13 cellular contexts compared by ENCODE assay signal in the genomic region with DNA sequence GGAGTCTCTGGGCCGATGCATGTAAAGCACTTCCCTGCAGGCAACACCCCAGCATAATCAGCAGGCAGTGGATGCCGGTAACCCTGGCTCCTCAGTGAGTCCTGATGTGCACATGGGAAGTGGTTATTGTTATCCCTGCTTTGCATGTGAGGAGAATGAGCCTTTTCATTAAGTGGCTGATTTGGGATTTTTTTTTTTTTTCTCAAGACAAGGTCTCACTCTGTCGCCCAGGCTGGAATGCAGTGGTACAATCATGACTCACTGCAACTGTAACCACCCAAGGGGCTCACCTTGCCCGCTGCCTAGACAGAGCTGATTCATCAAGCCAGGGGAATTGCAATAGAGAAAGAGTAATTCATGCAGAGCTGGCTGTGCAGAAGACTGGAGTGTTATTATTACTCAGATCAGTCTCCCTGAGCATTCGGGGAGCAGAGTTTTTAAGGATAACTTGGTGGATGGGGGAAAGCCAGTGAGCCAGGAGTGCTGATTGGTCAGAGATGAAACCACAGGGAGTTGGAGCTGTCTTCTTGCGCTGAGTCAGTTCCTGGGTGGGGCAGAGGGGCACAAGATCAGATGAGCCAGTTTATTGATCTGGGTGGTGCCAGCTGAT.
DNase-seq lines count a peak whose midpoint lies in the region; ATAC-seq and TF ChIP-seq lines count a peak whose summit lies in the region.
"Had no signal": no experiment of that assay in that cellular context is flagged by ENCODE, and none has a peak within 500 bp of the region (broad histone marks: within the 10 kb centered on the region; RNA-seq: fewer than 3 reads in every experiment).

No MANE protein-coding gene starts in this region.

- H2BK12ac ChIP-seq in H9 (ENCODE audit: insufficient read length, low read depth, low read length): no peak overlapping the region

- H2AK5ac ChIP-seq in H9 (ENCODE audit: insufficient read length, low read length): no peak overlapping the region

- H3K9ac ChIP-seq in H9 (ENCODE audit: extremely low read depth, insufficient read length, low read length): no peak overlapping the region

- no peaks in the 10 kb centered on the region for H3K27me3 ChIP-seq in H9 (ENCODE audit: insufficient read depth, low read length)
- H3K27me3 ChIP-seq: heart left ventricle, ovary had no signal

- H3K56ac ChIP-seq in H9 (ENCODE audit: insufficient read length, low read depth, low read length): no peak overlapping the region

- no peak overlapping the region for H2BK20ac ChIP-seq in H9 (ENCODE audit: low read depth, low read length, poor library complexity, severe bottlenecking)

- WGBS in H9 (ENCODE audit: extremely low coverage, insufficient read length, low lambda C conversion rate): no CpG with 5 or more reads among the region's 6 CpGs

- H3K4me3 Mint-ChIP-seq in H9: no peak overlapping the region
- H3K4me3 Mint-ChIP-seq: IgD-negative memory B cell; stimulated activated naive B cell treated with anti-CD40 and anti-IgM and Interleukin-4, amounts not matched to agents 10 μg/mL and 1 μg/mL and 100 μg/mL, for 72 hours had no signal

- no peak overlapping the region for H3K4me3 ChIP-seq in astrocyte of the cerebellum (ENCODE audit: low read depth, low read length)
- H3K4me3 ChIP-seq: heart left ventricle, ovary, SK-N-MC had no signal

- H3K27ac Mint-ChIP-seq in H9: peak overlapping the region in 1 of 3 experiments; percentile 26; a peak in 1 of 7 replicates
- H3K27ac Mint-ChIP-seq: IgD-negative memory B cell; stimulated activated naive B cell treated with anti-CD40 and anti-IgM and Interleukin-4, amounts not matched to agents 10 μg/mL and 1 μg/mL and 100 μg/mL, for 72 hours had no signal

- H3K79me2 ChIP-seq in H9 (ENCODE audit: insufficient read depth, low read length): no peaks in the 10 kb centered on the region

- no peak overlapping the region for H3K14ac ChIP-seq in H9 (ENCODE audit: insufficient read depth, low read length)

- no peak overlapping the region for H3K18ac ChIP-seq in H9 (ENCODE audit: insufficient read length, low read depth, low read length)

- DNase-seq in AG20443 (ENCODE audit: low spot score): peak; percentile 72
- peak; percentile 38 for DNase-seq in astrocyte of the cerebellum (ENCODE audit: low read depth)
- DNase-seq in kidney tubule cell (ENCODE audit: low spot score): peak; percentile 99
- DNase-seq in H9: no peak
- no peak for DNase-seq in NOMO-1 treated with DMSO at 0.1 percent for 48 hours (lab: John Stamatoyannopoulos, UW; ENCODE audit: unreplicated experiment)
- DNase-seq: heart left ventricle; ovary; stimulated activated naive B cell treated with anti-CD40 and anti-IgM and Interleukin-4, amounts not matched to agents 10 μg/mL and 1 μg/mL and 100 μg/mL, for 72 hours had no signal

- no peaks in the 10 kb centered on the region for H3K9me3 Mint-ChIP-seq in H9
- H3K9me3 Mint-ChIP-seq: stimulated activated naive B cell treated with anti-CD40 and anti-IgM and Interleukin-4, amounts not matched to agents 10 μg/mL and 1 μg/mL and 100 μg/mL, for 72 hours had no signal

- TF ChIP-seq RAD21 in Ishikawa (IDR thresholded peaks at IDR 0.05; ENCODE audit: low read depth): peak; percentile 29; the same call in 1 of the 2 replicates

- no peaks in the 10 kb centered on the region; the same call in 1 of the 2 replicates for H3K4me1 ChIP-seq in H9 (ENCODE audit: insufficient read depth, low read length)
- H3K4me1 ChIP-seq: heart left ventricle had no signal

- H2AFZ ChIP-seq in H9 (ENCODE audit: low read length): no peak overlapping the region

- H4K20me1 ChIP-seq in H9 (ENCODE audit: control insufficient read depth, insufficient read depth, insufficient read length): no peaks in the 10 kb centered on the region

- no peak overlapping the region for H3K4ac ChIP-seq in H9 (ENCODE audit: low read depth, low read length)

- no peak overlapping the region for H4K5ac ChIP-seq in H9 (ENCODE audit: insufficient read length, low read depth, low read length)

- no peaks in the 10 kb centered on the region for H3K79me1 ChIP-seq in H9 (ENCODE audit: insufficient read depth, low read depth, low read length, poor library complexity, severe bottlenecking)

- no peak overlapping the region for H3K4me2 ChIP-seq in H9 (ENCODE audit: insufficient read depth, insufficient read length, low read length)

- H3K27me3 Mint-ChIP-seq in H9 (ENCODE audit: low read depth): no peaks in the 10 kb centered on the region
- H3K27me3 Mint-ChIP-seq: IgD-negative memory B cell; stimulated activated naive B cell treated with anti-CD40 and anti-IgM and Interleukin-4, amounts not matched to agents 10 μg/mL and 1 μg/mL and 100 μg/mL, for 72 hours had no signal

- no peak overlapping the region for H3T11ph ChIP-seq in H9 (ENCODE audit: low read length)

- no peak overlapping the region for H2BK15ac ChIP-seq in H9 (ENCODE audit: low read depth, low read length)

- H4K8ac ChIP-seq in H9 (replicated peaks; ENCODE audit: insufficient read length, low read depth, low read length): no peak overlapping the region

- peak; percentile 73 for TF ChIP-seq EP300 in Ishikawa (IDR thresholded peaks at IDR 0.05; ENCODE audit: borderline replicate concordance)

- no peaks in the 10 kb centered on the region for H3K36me3 Mint-ChIP-seq in H9 (ENCODE audit: insufficient read depth in 1 of 3, low read depth in 3 of 3)
- H3K36me3 Mint-ChIP-seq: IgD-negative memory B cell; stimulated activated naive B cell treated with anti-CD40 and anti-IgM and Interleukin-4, amounts not matched to agents 10 μg/mL and 1 μg/mL and 100 μg/mL, for 72 hours had no signal

- H3K23ac ChIP-seq in H9 (ENCODE audit: insufficient read length, low read depth, low read length): no peak overlapping the region

- TF ChIP-seq CTCF in astrocyte of the cerebellum (IDR thresholded peaks at IDR 0.05; ENCODE audit: low read depth, low read length, missing control alignments) (no peak), H9 (conservative IDR thresholded peaks at IDR 0.05) (no peak)

- no peak overlapping the region for H2BK120ac ChIP-seq in H9 (ENCODE audit: low read depth, low read length, poor library complexity, severe bottlenecking)

- in situ Hi-C loops in astrocyte of the cerebellum (cut with HindIII; ENCODE audit: low sequenced_read_pairs): no loop called here

- H3K4me1 Mint-ChIP-seq in H9: peaks cover 15 to 19% of the 10 kb centered on the region in 2 experiments
- H3K4me1 Mint-ChIP-seq: IgD-negative memory B cell; stimulated activated naive B cell treated with anti-CD40 and anti-IgM and Interleukin-4, amounts not matched to agents 10 μg/mL and 1 μg/mL and 100 μg/mL, for 72 hours had no signal

- H3K27ac ChIP-seq in H9 (ENCODE audit: insufficient read length, low read depth, low read length): no peak overlapping the region
- H3K27ac ChIP-seq: heart left ventricle, ovary, SK-N-MC had no signal

- no peak for ATAC-seq in HG02642 (IDR thresholded peaks at IDR 0.05; ENCODE audit: poor library complexity, unreplicated experiment)
- no peak for ATAC-seq in HG02884 (IDR thresholded peaks at IDR 0.05; ENCODE audit: unreplicated experiment)
- ATAC-seq: heart left ventricle; stimulated activated naive B cell treated with anti-CD40 and anti-IgM and Interleukin-4, amounts not matched to agents 10 μg/mL and 1 μg/mL and 100 μg/mL, for 72 hours had no signal

- H4K91ac ChIP-seq in H9 (ENCODE audit: insufficient read length, low read depth, low read length): no peak overlapping the region

- H3K9me3 ChIP-seq in H9 (ENCODE audit: control insufficient read depth, low read depth, low read length): no peaks in the 10 kb centered on the region
- H3K9me3 ChIP-seq: heart left ventricle, ovary had no signal

- H3K23me2 ChIP-seq in H9 (ENCODE audit: insufficient read length, low read depth, low read length, poor library complexity, severe bottlenecking): no peaks in the 10 kb centered on the region

- no peak overlapping the region for H2BK5ac ChIP-seq in H9 (ENCODE audit: insufficient read length, low read length)

TF ChIP-seq in Ishikawa, 13 proteins besides CTCF, POLR2A, EP300 and RAD21:
- TF ChIP-seq CREB1 (IDR thresholded peaks at IDR 0.05; ENCODE audit: low read depth) (no peak), TEAD4 (IDR thresholded peaks at IDR 0.05) (peak; percentile 85), FOXM1 (IDR thresholded peaks at IDR 0.05; ENCODE audit: borderline replicate concordance, low read depth) (no peak), ZBTB7A (IDR thresholded peaks at IDR 0.05; ENCODE audit: low read depth) (no peak), NFIC (IDR thresholded peaks at IDR 0.05) (no peak; the same call in 1 of the 2 replicates), TCF12 (IDR thresholded peaks at IDR 0.05; ENCODE audit: low read depth) (peak; percentile 75)
- TF ChIP-seq, protein P1, sequence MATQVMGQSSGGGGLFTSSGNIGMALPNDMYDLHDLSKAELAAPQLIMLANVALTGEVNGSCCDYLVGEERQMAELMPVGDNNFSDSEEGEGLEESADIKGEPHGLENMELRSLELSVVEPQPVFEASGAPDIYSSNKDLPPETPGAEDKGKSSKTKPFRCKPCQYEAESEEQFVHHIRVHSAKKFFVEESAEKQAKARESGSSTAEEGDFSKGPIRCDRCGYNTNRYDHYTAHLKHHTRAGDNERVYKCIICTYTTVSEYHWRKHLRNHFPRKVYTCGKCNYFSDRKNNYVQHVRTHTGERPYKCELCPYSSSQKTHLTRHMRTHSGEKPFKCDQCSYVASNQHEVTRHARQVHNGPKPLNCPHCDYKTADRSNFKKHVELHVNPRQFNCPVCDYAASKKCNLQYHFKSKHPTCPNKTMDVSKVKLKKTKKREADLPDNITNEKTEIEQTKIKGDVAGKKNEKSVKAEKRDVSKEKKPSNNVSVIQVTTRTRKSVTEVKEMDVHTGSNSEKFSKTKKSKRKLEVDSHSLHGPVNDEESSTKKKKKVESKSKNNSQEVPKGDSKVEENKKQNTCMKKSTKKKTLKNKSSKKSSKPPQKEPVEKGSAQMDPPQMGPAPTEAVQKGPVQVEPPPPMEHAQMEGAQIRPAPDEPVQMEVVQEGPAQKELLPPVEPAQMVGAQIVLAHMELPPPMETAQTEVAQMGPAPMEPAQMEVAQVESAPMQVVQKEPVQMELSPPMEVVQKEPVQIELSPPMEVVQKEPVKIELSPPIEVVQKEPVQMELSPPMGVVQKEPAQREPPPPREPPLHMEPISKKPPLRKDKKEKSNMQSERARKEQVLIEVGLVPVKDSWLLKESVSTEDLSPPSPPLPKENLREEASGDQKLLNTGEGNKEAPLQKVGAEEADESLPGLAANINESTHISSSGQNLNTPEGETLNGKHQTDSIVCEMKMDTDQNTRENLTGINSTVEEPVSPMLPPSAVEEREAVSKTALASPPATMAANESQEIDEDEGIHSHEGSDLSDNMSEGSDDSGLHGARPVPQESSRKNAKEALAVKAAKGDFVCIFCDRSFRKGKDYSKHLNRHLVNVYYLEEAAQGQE (IDR thresholded peaks at IDR 0.05; ENCODE audit: low read depth): no peak
- TF ChIP-seq, protein P2, sequence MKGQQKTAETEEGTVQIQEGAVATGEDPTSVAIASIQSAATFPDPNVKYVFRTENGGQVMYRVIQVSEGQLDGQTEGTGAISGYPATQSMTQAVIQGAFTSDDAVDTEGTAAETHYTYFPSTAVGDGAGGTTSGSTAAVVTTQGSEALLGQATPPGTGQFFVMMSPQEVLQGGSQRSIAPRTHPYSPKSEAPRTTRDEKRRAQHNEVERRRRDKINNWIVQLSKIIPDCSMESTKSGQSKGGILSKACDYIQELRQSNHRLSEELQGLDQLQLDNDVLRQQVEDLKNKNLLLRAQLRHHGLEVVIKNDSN (IDR thresholded peaks at IDR 0.05): no peak

Comparison
In these comparisons a context has a peak if more than half of its experiments do, and no peak if none do; other contexts are left out.
1. DNase-seq: peak in AG20443 (single experiment), astrocyte of the cerebellum (single experiment) and kidney tubule cell (single experiment); none in H9 (single experiment) and NOMO-1 treated with DMSO at 0.1 percent for 48 hours (single experiment).